In the genomic region with DNA sequence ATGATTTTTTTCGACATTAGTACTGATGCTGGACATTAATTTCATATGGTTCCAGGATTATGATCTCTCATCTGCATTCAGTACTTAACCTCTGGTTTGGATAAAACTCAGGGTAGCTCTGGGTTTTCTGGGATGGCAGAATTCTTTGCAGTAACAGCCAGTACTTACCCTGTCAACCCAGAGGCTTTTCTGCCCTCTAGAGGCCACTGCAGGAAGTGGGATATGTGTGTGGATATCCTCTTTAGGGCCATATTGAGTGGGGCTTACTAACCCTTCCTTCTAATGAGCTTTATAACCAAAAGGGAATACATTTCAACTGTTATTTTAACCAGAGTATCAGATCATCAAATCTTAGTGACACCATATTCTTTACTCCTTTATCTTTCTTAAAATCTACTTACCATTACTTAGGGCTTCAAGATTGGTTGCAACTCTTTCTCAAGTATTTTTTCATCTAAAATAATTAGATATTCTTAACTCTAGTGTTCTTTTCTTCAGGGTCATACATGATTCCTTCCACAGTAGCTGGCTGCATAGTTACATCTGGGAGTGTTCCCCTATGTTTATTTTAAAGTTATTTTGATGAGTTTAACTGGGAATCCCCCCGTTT, we compare ENCODE assay signal across 8 cellular contexts.
DNase-seq lines count a peak whose midpoint lies in the region; ATAC-seq and TF ChIP-seq lines count a peak whose summit lies in the region.

No MANE protein-coding gene starts in this region.

- H3K27ac Mint-ChIP-seq in endothelial cell (ENCODE audit: unreplicated experiment): no peak overlapping the region

- H3K27me3 ChIP-seq in DOHH2 (ENCODE audit: control insufficient read depth, low read length) (no peaks in the 10 kb centered on the region), tibial artery (no peaks in the 10 kb centered on the region), uterus (no peaks in the 10 kb centered on the region)

- TF ChIP-seq CTCF in DOHH2 (IDR thresholded peaks at IDR 0.05; ENCODE audit: low read depth, low read length, poor library complexity, severe bottlenecking): peak; percentile 67
- peak; percentile 61 for TF ChIP-seq CTCF in endothelial cell (IDR thresholded peaks at IDR 0.05; ENCODE audit: unreplicated experiment)
- TF ChIP-seq CTCF in tibial artery (IDR thresholded peaks at IDR 0.05): peak in 1 of 2 experiments; percentile 6
- no peak for TF ChIP-seq CTCF in coronary artery (IDR thresholded peaks at IDR 0.05)
- no peak for TF ChIP-seq CTCF in uterus (IDR thresholded peaks at IDR 0.05)

- DNase-seq in NCI-H748 treated with DMSO at 0.1 percent for 48 hours (lab: John Stamatoyannopoulos, UW): peak; percentile 54
- peak; percentile 72 for DNase-seq in endothelial cell (ENCODE audit: low spot score)
- peak; percentile 46 for DNase-seq in superior temporal gyrus (ENCODE audit: extremely low spot score)
- DNase-seq in tibial artery: no peak
- DNase-seq in coronary artery (ENCODE audit: low spot score): no peak
- DNase-seq in uterus: no peak

- H3K4me3 ChIP-seq in DOHH2 (ENCODE audit: low read length): no peak overlapping the region
- no peak overlapping the region for H3K4me3 ChIP-seq in tibial artery
- no peak overlapping the region for H3K4me3 ChIP-seq in coronary artery
- no peak overlapping the region for H3K4me3 ChIP-seq in uterus

- no peak overlapping the region for H3K4me3 Mint-ChIP-seq in endothelial cell (ENCODE audit: unreplicated experiment)

- no peaks in the 10 kb centered on the region for H3K4me1 Mint-ChIP-seq in endothelial cell (ENCODE audit: unreplicated experiment)

- no peak overlapping the region for H3K4me2 ChIP-seq in DOHH2 (ENCODE audit: low read length)

- H3K36me3 ChIP-seq in DOHH2 (ENCODE audit: control insufficient read depth, low read length): no peaks in the 10 kb centered on the region
- H3K36me3 ChIP-seq in tibial artery: no peaks in the 10 kb centered on the region
- no peaks in the 10 kb centered on the region for H3K36me3 ChIP-seq in uterus

- H4K20me1 ChIP-seq in DOHH2 (ENCODE audit: control insufficient read depth, insufficient read depth, low read depth, low read length): no peaks in the 10 kb centered on the region

- no peaks in the 10 kb centered on the region for H3K79me2 ChIP-seq in DOHH2 (ENCODE audit: control insufficient read depth, low read length)

- H3K9me3 ChIP-seq in DOHH2 (ENCODE audit: control insufficient read depth, insufficient read depth, low read length) (no peaks in the 10 kb centered on the region), tibial artery (no peaks in the 10 kb centered on the region), uterus (no peaks in the 10 kb centered on the region)

- H3F3A ChIP-seq in DOHH2 (ENCODE audit: control insufficient read depth, insufficient read depth): no peaks in the 10 kb centered on the region

- no peaks in the 10 kb centered on the region for H3K4me1 ChIP-seq in DOHH2 (ENCODE audit: control insufficient read depth, low read length)
- no peaks in the 10 kb centered on the region for H3K4me1 ChIP-seq in tibial artery
- H3K4me1 ChIP-seq in uterus: no peaks in the 10 kb centered on the region

- intact Hi-C loops in tibial artery (cut with DNase I; ENCODE audit: low total_unique reads): no loop called here
- intact Hi-C loops in uterus (cut with DNase I; ENCODE audit: low total_unique reads): no loop called here

- H3K9me2 ChIP-seq in DOHH2 (replicated peaks; ENCODE audit: control insufficient read depth, low read length): no peaks in the 10 kb centered on the region

- no peak for TF ChIP-seq POLR2A in uterus (IDR thresholded peaks at IDR 0.05)

- H3K27ac ChIP-seq in DOHH2 (ENCODE audit: low read depth, low read length): no peak overlapping the region
- no peak overlapping the region for H3K27ac ChIP-seq in tibial artery
- H3K27ac ChIP-seq in coronary artery: no peak overlapping the region
- H3K27ac ChIP-seq in uterus: no peak overlapping the region

- H3K36me3 Mint-ChIP-seq in endothelial cell (ENCODE audit: low read depth, unreplicated experiment): no peaks in the 10 kb centered on the region

- H3K27me3 Mint-ChIP-seq in endothelial cell (ENCODE audit: unreplicated experiment): no peaks in the 10 kb centered on the region

- H3K9me3 Mint-ChIP-seq in endothelial cell (ENCODE audit: unreplicated experiment): no peaks in the 10 kb centered on the region

- ATAC-seq in HG03432 (IDR thresholded peaks at IDR 0.05; ENCODE audit: unreplicated experiment): peak; percentile 55

Comparison
In these comparisons a context has a peak if more than half of its experiments do, and no peak if none do; other contexts are left out.
1. CTCF ChIP-seq: peak in DOHH2 (single experiment) and endothelial cell (single experiment); none in coronary artery (single experiment) and uterus (0 of 4).
2. DNase-seq: peak in NCI-H748 treated with DMSO at 0.1 percent for 48 hours (single experiment), endothelial cell (single experiment) and superior temporal gyrus (single experiment); none in tibial artery (0 of 2), coronary artery (single experiment) and uterus (0 of 2).